In the genomic region with DNA sequence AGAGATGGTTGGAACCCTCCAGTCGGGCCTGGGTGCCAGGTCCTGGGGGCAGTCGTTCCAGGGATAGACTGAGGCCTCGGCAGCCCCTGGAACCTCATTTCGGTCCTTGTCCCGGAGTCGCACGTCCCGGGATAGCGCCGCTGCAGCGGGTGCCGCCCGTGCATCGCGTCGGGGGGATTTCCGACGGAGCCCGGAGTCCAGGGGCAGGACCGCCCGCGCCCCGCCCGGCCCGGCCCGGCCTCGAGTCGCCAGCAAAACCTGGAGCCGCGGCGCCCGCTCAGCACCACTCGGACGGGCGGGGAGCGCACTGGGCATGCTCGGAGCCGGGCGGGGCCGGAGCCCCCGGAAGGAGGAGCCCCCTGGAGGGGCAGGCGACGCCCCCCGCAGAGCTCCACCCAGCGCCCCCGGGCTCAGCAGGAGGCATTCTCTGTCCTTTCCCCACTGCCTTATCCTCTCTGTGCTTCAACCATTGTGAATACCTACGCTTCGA, we compare ENCODE assay signal across 1 cellular context.
TF ChIP-seq lines count a peak whose summit lies in the region.

No MANE protein-coding gene starts in this region.

TF ChIP-seq in HepG2, 621 proteins besides CTCF, POLR2A, EP300 and RAD21 (continued from another document and continues in another):
- TF ChIP-seq, protein P1, sequence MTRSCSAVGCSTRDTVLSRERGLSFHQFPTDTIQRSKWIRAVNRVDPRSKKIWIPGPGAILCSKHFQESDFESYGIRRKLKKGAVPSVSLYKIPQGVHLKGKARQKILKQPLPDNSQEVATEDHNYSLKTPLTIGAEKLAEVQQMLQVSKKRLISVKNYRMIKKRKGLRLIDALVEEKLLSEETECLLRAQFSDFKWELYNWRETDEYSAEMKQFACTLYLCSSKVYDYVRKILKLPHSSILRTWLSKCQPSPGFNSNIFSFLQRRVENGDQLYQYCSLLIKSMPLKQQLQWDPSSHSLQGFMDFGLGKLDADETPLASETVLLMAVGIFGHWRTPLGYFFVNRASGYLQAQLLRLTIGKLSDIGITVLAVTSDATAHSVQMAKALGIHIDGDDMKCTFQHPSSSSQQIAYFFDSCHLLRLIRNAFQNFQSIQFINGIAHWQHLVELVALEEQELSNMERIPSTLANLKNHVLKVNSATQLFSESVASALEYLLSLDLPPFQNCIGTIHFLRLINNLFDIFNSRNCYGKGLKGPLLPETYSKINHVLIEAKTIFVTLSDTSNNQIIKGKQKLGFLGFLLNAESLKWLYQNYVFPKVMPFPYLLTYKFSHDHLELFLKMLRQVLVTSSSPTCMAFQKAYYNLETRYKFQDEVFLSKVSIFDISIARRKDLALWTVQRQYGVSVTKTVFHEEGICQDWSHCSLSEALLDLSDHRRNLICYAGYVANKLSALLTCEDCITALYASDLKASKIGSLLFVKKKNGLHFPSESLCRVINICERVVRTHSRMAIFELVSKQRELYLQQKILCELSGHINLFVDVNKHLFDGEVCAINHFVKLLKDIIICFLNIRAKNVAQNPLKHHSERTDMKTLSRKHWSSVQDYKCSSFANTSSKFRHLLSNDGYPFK (CRISPR knock-in tag; IDR thresholded peaks at IDR 0.05; ENCODE audit: borderline replicate concordance) = no peak
- TF ChIP-seq NCOA5 (CRISPR knock-in tag; IDR thresholded peaks at IDR 0.05) (no peak), TGIF2 (CRISPR knock-in tag; IDR thresholded peaks at IDR 0.05) (no peak), CEBPB (IDR thresholded peaks at IDR 0.05; ENCODE audit: borderline replicate concordance, low read depth, low read length) (no peak), U2AF1 (optimal IDR thresholded peaks at IDR 0.05; ENCODE audit: low read depth, low read length) (no peak), FOXM1 (CRISPR knock-in tag; IDR thresholded peaks at IDR 0.05) (no peak), HNRNPK (IDR thresholded peaks at IDR 0.05; ENCODE audit: low read depth, low read length, poor library complexity, severe bottlenecking) (no peak), ATF7-NPFF (CRISPR knock-in tag; IDR thresholded peaks at IDR 0.05; ENCODE audit: low read depth) (peak; percentile 49; the same call in 1 of the 2 replicates), SP5 (CRISPR knock-in tag; IDR thresholded peaks at IDR 0.05; ENCODE audit: borderline replicate concordance, low read depth) (no peak), DR1 (CRISPR knock-in tag; IDR thresholded peaks at IDR 0.05) (no peak), ZNF672 (CRISPR knock-in tag; IDR thresholded peaks at IDR 0.05) (no peak), RAD51 (IDR thresholded peaks at IDR 0.05; ENCODE audit: borderline replicate concordance) (no peak), CENPT (CRISPR knock-in tag; IDR thresholded peaks at IDR 0.05; ENCODE audit: low read depth) (no peak), TCF7L2 (IDR thresholded peaks at IDR 0.05; ENCODE audit: low read depth, low read length) (no peak), ZNF3 (CRISPR knock-in tag; IDR thresholded peaks at IDR 0.05) (no peak), CBX5 (CRISPR knock-in tag; IDR thresholded peaks at IDR 0.05; ENCODE audit: borderline replicate concordance) (no peak), TAF15 (IDR thresholded peaks at IDR 0.05; ENCODE audit: low read depth, low read length, poor library complexity, severe bottlenecking) (no peak), SMARCC2 (IDR thresholded peaks at IDR 0.05) (no peak), ZNF670 (CRISPR knock-in tag; IDR thresholded peaks at IDR 0.05; ENCODE audit: borderline replicate concordance) (no peak), SYNCRIP (IDR thresholded peaks at IDR 0.05; ENCODE audit: insufficient read depth, low read depth, low read length) (no peak), EED (CRISPR knock-in tag; IDR thresholded peaks at IDR 0.05) (peak; percentile 83), ZMYM2 (CRISPR knock-in tag; IDR thresholded peaks at IDR 0.05) (peak; percentile 66; the same call in 1 of the 2 replicates), ELF4 (CRISPR knock-in tag; IDR thresholded peaks at IDR 0.05; ENCODE audit: borderline replicate concordance) (0 out of 2 replicates have a peak, but pooled peaks have one; percentile 30), PHF8 (CRISPR knock-in tag; IDR thresholded peaks at IDR 0.05) (no peak), ZFAT (CRISPR knock-in tag; conservative IDR thresholded peaks at IDR 0.05) (no peak), THAP11 (CRISPR knock-in tag; IDR thresholded peaks at IDR 0.05) (peak; percentile 70), ZNF138 (CRISPR knock-in tag; IDR thresholded peaks at IDR 0.05; ENCODE audit: low read depth) (no peak), ZSCAN22 (CRISPR knock-in tag; IDR thresholded peaks at IDR 0.05) (no peak), ADNP (CRISPR knock-in tag; IDR thresholded peaks at IDR 0.05) (no peak), HMGA1 (CRISPR knock-in tag; conservative IDR thresholded peaks at IDR 0.05) (no peak), FOSL2 (CRISPR knock-in tag; IDR thresholded peaks at IDR 0.05) (no peak), SOX6 (IDR thresholded peaks at IDR 0.05) (no peak), SOX6 (CRISPR knock-in tag; IDR thresholded peaks at IDR 0.05) (no peak), ZC3H13 (CRISPR knock-in tag; IDR thresholded peaks at IDR 0.05) (no peak), ASH2L (IDR thresholded peaks at IDR 0.05; ENCODE audit: insufficient read length, low read depth, low read length) (no peak), ZNF441 (CRISPR knock-in tag; IDR thresholded peaks at IDR 0.05; ENCODE audit: borderline replicate concordance) (no peak; the same call in 1 of the 2 replicates), ZNF44 (CRISPR knock-in tag; IDR thresholded peaks at IDR 0.05) (no peak), SMARCE1 (IDR thresholded peaks at IDR 0.05; ENCODE audit: borderline replicate concordance) (no peak), SIX1 (CRISPR knock-in tag; IDR thresholded peaks at IDR 0.05; ENCODE audit: borderline replicate concordance) (no peak), ZNF790 (CRISPR knock-in tag; IDR thresholded peaks at IDR 0.05; ENCODE audit: borderline replicate concordance) (no peak), STAT5B (CRISPR knock-in tag; IDR thresholded peaks at IDR 0.05) (no peak), ETV6 (CRISPR knock-in tag; conservative IDR thresholded peaks at IDR 0.05) (peak; percentile 46; the same call in 1 of the 2 replicates), YEATS2 (CRISPR knock-in tag; IDR thresholded peaks at IDR 0.05; ENCODE audit: borderline replicate concordance) (no peak), MXD4 (CRISPR knock-in tag; IDR thresholded peaks at IDR 0.05) (peak; percentile 36; the same call in 1 of the 2 replicates), HOXA5 (CRISPR knock-in tag; IDR thresholded peaks at IDR 0.05) (0 out of 2 replicates have a peak, but pooled peaks have one; percentile 32), RBM22 (optimal IDR thresholded peaks at IDR 0.05; ENCODE audit: low read length) (no peak), CREM (IDR thresholded peaks at IDR 0.05) (no peak), CREM (CRISPR knock-in tag; IDR thresholded peaks at IDR 0.05) (no peak), ZBTB21 (CRISPR knock-in tag; IDR thresholded peaks at IDR 0.05) (no peak), ZNF850 (CRISPR knock-in tag; conservative IDR thresholded peaks at IDR 0.05) (no peak), ZNF75D (CRISPR knock-in tag; IDR thresholded peaks at IDR 0.05; ENCODE audit: borderline replicate concordance) (no peak)
- TF ChIP-seq, protein P2, sequence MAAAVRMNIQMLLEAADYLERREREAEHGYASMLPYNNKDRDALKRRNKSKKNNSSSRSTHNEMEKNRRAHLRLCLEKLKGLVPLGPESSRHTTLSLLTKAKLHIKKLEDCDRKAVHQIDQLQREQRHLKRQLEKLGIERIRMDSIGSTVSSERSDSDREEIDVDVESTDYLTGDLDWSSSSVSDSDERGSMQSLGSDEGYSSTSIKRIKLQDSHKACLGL (CRISPR knock-in tag; IDR thresholded peaks at IDR 0.05) = no peak
- TF ChIP-seq, protein P3, sequence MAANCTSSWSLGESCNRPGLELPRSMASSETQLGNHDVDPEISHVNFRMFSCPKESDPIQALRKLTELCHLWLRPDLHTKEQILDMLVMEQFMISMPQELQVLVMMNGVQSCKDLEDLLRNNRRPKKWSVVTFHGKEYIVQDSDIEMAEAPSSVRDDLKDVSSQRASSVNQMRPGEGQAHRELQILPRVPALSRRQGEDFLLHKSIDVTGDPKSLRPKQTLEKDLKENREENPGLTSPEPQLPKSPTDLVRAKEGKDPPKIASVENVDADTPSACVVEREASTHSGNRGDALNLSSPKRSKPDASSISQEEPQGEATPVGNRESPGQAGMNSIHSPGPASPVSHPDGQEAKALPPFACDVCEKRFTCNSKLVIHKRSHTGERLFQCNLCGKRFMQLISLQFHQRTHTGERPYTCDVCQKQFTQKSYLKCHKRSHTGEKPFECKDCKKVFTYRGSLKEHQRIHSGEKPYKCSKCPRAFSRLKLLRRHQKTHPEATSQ (CRISPR knock-in tag; IDR thresholded peaks at IDR 0.05; ENCODE audit: borderline replicate concordance) = no peak
- TF ChIP-seq, protein P4, sequence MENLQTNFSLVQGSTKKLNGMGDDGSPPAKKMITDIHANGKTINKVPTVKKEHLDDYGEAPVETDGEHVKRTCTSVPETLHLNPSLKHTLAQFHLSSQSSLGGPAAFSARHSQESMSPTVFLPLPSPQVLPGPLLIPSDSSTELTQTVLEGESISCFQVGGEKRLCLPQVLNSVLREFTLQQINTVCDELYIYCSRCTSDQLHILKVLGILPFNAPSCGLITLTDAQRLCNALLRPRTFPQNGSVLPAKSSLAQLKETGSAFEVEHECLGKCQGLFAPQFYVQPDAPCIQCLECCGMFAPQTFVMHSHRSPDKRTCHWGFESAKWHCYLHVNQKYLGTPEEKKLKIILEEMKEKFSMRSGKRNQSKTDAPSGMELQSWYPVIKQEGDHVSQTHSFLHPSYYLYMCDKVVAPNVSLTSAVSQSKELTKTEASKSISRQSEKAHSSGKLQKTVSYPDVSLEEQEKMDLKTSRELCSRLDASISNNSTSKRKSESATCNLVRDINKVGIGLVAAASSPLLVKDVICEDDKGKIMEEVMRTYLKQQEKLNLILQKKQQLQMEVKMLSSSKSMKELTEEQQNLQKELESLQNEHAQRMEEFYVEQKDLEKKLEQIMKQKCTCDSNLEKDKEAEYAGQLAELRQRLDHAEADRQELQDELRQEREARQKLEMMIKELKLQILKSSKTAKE (CRISPR knock-in tag; IDR thresholded peaks at IDR 0.05; ENCODE audit: borderline replicate concordance) = no peak
- TF ChIP-seq, protein P5, sequence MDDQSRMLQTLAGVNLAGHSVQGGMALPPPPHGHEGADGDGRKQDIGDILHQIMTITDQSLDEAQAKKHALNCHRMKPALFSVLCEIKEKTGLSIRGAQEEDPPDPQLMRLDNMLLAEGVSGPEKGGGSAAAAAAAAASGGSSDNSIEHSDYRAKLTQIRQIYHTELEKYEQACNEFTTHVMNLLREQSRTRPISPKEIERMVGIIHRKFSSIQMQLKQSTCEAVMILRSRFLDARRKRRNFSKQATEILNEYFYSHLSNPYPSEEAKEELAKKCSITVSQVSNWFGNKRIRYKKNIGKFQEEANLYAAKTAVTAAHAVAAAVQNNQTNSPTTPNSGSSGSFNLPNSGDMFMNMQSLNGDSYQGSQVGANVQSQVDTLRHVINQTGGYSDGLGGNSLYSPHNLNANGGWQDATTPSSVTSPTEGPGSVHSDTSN (CRISPR knock-in tag; IDR thresholded peaks at IDR 0.05; ENCODE audit: borderline replicate concordance) = no peak
- TF ChIP-seq, protein P6, sequence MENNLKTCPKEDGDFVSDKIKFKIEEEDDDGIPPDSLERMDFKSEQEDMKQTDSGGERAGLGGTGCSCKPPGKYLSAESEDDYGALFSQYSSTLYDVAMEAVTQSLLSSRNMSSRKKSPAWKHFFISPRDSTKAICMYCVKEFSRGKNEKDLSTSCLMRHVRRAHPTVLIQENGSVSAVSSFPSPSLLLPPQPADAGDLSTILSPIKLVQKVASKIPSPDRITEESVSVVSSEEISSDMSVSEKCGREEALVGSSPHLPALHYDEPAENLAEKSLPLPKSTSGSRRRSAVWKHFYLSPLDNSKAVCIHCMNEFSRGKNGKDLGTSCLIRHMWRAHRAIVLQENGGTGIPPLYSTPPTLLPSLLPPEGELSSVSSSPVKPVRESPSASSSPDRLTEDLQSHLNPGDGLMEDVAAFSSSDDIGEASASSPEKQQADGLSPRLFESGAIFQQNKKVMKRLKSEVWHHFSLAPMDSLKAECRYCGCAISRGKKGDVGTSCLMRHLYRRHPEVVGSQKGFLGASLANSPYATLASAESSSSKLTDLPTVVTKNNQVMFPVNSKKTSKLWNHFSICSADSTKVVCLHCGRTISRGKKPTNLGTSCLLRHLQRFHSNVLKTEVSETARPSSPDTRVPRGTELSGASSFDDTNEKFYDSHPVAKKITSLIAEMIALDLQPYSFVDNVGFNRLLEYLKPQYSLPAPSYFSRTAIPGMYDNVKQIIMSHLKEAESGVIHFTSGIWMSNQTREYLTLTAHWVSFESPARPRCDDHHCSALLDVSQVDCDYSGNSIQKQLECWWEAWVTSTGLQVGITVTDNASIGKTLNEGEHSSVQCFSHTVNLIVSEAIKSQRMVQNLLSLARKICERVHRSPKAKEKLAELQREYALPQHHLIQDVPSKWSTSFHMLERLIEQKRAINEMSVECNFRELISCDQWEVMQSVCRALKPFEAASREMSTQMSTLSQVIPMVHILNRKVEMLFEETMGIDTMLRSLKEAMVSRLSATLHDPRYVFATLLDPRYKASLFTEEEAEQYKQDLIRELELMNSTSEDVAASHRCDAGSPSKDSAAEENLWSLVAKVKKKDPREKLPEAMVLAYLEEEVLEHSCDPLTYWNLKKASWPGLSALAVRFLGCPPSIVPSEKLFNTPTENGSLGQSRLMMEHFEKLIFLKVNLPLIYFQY (CRISPR knock-in tag; IDR thresholded peaks at IDR 0.05; ENCODE audit: borderline replicate concordance) = peak; percentile 97
- TF ChIP-seq, protein P7, sequence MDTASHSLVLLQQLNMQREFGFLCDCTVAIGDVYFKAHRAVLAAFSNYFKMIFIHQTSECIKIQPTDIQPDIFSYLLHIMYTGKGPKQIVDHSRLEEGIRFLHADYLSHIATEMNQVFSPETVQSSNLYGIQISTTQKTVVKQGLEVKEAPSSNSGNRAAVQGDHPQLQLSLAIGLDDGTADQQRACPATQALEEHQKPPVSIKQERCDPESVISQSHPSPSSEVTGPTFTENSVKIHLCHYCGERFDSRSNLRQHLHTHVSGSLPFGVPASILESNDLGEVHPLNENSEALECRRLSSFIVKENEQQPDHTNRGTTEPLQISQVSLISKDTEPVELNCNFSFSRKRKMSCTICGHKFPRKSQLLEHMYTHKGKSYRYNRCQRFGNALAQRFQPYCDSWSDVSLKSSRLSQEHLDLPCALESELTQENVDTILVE (CRISPR knock-in tag; IDR thresholded peaks at IDR 0.05) = no peak; the same call in 1 of the 2 replicates
- TF ChIP-seq, protein P8, sequence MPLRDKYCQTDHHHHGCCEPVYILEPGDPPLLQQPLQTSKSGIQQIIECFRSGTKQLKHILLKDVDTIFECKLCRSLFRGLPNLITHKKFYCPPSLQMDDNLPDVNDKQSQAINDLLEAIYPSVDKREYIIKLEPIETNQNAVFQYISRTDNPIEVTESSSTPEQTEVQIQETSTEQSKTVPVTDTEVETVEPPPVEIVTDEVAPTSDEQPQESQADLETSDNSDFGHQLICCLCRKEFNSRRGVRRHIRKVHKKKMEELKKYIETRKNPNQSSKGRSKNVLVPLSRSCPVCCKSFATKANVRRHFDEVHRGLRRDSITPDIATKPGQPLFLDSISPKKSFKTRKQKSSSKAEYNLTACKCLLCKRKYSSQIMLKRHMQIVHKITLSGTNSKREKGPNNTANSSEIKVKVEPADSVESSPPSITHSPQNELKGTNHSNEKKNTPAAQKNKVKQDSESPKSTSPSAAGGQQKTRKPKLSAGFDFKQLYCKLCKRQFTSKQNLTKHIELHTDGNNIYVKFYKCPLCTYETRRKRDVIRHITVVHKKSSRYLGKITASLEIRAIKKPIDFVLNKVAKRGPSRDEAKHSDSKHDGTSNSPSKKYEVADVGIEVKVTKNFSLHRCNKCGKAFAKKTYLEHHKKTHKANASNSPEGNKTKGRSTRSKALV (CRISPR knock-in tag; IDR thresholded peaks at IDR 0.05) = peak; percentile 67; the same call in 1 of the 2 replicates
